Comparison of ENCODE assay signal across 3 cellular contexts in genomic region chr5:149374801-149375200, GRCh38.
TF ChIP-seq lines count a peak whose summit lies in the region.

No MANE protein-coding gene starts in this region.

TF ChIP-seq in SK-N-SH, 30 proteins besides CTCF, POLR2A, EP300 and RAD21:
- TF ChIP-seq IRF3 (IDR thresholded peaks at IDR 0.05; ENCODE audit: low read depth, low read length), result no peak
- TF ChIP-seq PBX3 (IDR thresholded peaks at IDR 0.05), result no peak
- no peak for TF ChIP-seq REST (IDR thresholded peaks at IDR 0.05; ENCODE audit: low read depth, low read length)
- TF ChIP-seq POLR2AphosphoS5 (IDR thresholded peaks at IDR 0.05; ENCODE audit: low read depth, low read length), result no peak
- TF ChIP-seq RXRA (IDR thresholded peaks at IDR 0.05; ENCODE audit: borderline replicate concordance, low read depth), result no peak
- TF ChIP-seq YY1 (IDR thresholded peaks at IDR 0.05; ENCODE audit: low read depth), result no peak
- no peak for TF ChIP-seq FOSL2 (IDR thresholded peaks at IDR 0.05; ENCODE audit: borderline replicate concordance, low read depth)
- TF ChIP-seq FOXJ3 (CRISPR knock-in tag; IDR thresholded peaks at IDR 0.05), result no peak

TF ChIP-seq in SK-N-SH treated with all-trans-retinoic acid at 6 μM for 48 hours, 23 proteins besides CTCF, POLR2A, EP300 and RAD21:
- TF ChIP-seq ZC3H10 (CRISPR knock-in tag; IDR thresholded peaks at IDR 0.05) (no peak), OSR1 (CRISPR knock-in tag; IDR thresholded peaks at IDR 0.05) (no peak), PATZ1 (CRISPR knock-in tag; IDR thresholded peaks at IDR 0.05; ENCODE audit: borderline replicate concordance) (no peak), PPARA (CRISPR knock-in tag; IDR thresholded peaks at IDR 0.05; ENCODE audit: borderline replicate concordance) (no peak), CSRNP3 (CRISPR knock-in tag; IDR thresholded peaks at IDR 0.05) (no peak), BACH2 (CRISPR knock-in tag; IDR thresholded peaks at IDR 0.05; ENCODE audit: borderline replicate concordance) (no peak), ZNF70 (CRISPR knock-in tag; IDR thresholded peaks at IDR 0.05) (no peak), CREB5 (CRISPR knock-in tag; IDR thresholded peaks at IDR 0.05; ENCODE audit: low read depth) (no peak), RARB (CRISPR knock-in tag; IDR thresholded peaks at IDR 0.05) (no peak), TSHZ2 (CRISPR knock-in tag; IDR thresholded peaks at IDR 0.05) (no peak), SNAI2 (CRISPR knock-in tag; IDR thresholded peaks at IDR 0.05) (no peak), ZFP30 (CRISPR knock-in tag; IDR thresholded peaks at IDR 0.05) (no peak), ARNTL (CRISPR knock-in tag; IDR thresholded peaks at IDR 0.05; ENCODE audit: borderline replicate concordance, low read depth) (no peak), ZNF565 (CRISPR knock-in tag; conservative IDR thresholded peaks at IDR 0.05; ENCODE audit: low read depth) (no peak)

TF ChIP-seq in H1, 55 proteins besides CTCF, POLR2A, EP300 and RAD21:
- TF ChIP-seq RNF2 (IDR thresholded peaks at IDR 0.05; ENCODE audit: borderline replicate concordance, low read depth, low read length, missing control alignments, poor library complexity, severe bottlenecking) (no peak), ZNF274 (IDR thresholded peaks at IDR 0.05; ENCODE audit: borderline replicate concordance, extremely low read depth, low read length) (no peak)
